ENCODE assay signal across 10 cellular contexts in genomic region chr5:142360607-142361120, GRCh38. TPM values are rescaled to one million over a fixed set of nuclear protein-coding genes. Genes with fewer than 3 reads are reported as not detected.
A peak's percentile ranks its signal among the peaks of the same experiment; 100 is the strongest.
DNase-seq lines count a peak whose midpoint lies in the region; ATAC-seq and TF ChIP-seq lines count a peak whose summit lies in the region.
"Had no signal": no experiment of that assay in that cellular context is flagged by ENCODE, and none has a peak within 500 bp of the region (broad histone marks: within the 10 kb centered on the region; RNA-seq: fewer than 3 reads in every experiment).

No MANE protein-coding gene starts in this region.

- peaks cover 21% of the 10 kb centered on the region for H3K4me1 Mint-ChIP-seq in activated T-helper 17 cell treated with anti-CD3 and anti-CD28 coated beads, Interleukin-2, amount 50 U/mL, for 72 hours

- peak overlapping the region; percentile 17 for H3K4me3 Mint-ChIP-seq in activated T-helper 17 cell treated with anti-CD3 and anti-CD28 coated beads, Interleukin-2, amount 50 U/mL, for 72 hours

- H3K9me3 ChIP-seq in gastroesophageal sphincter, result no peaks in the 10 kb centered on the region

- H3K4me1 ChIP-seq in gastroesophageal sphincter, result peaks cover 0 to 34% (median 19%) of the 10 kb centered on the region in 3 donors

- no peaks in the 10 kb centered on the region for H3K9me3 Mint-ChIP-seq in activated T-helper 17 cell treated with anti-CD3 and anti-CD28 coated beads, Interleukin-2, amount 50 U/mL, for 72 hours

- peak; percentile 41 for DNase-seq in Ammon's horn (ENCODE audit: low spot score)
- peak; percentile 43 for DNase-seq in HPDE6-E6E7 (ENCODE audit: extremely low spot score)
- peak; percentile 27 for DNase-seq in kidney tubule cell (ENCODE audit: low spot score)
- no peak for DNase-seq in AML-193 (lab: John Stamatoyannopoulos, UW)
- DNase-seq in midbrain (lab: John Stamatoyannopoulos, UW), result no peak
- DNase-seq: foreskin melanocyte, NCI-H1436 had no signal

- no peak overlapping the region for H3K4me3 ChIP-seq in gastroesophageal sphincter

- no peaks in the 10 kb centered on the region for H3K36me3 ChIP-seq in gastroesophageal sphincter

- H3K27me3 Mint-ChIP-seq in activated T-helper 17 cell treated with anti-CD3 and anti-CD28 coated beads, Interleukin-2, amount 50 U/mL, for 72 hours, result no peaks in the 10 kb centered on the region

- 52 to 100% methylated on average over 2 to 6 of the region's 12 CpGs for WGBS in gastroesophageal sphincter (ENCODE audit: low coverage in 1 of 2), 2 donors

- TF ChIP-seq CTCF in gastroesophageal sphincter (IDR thresholded peaks at IDR 0.05), result no peak

- H3K36me3 Mint-ChIP-seq in activated T-helper 17 cell treated with anti-CD3 and anti-CD28 coated beads, Interleukin-2, amount 50 U/mL, for 72 hours (ENCODE audit: low read depth), result no peaks in the 10 kb centered on the region

- peak overlapping the region; percentile 39 for H3K27ac Mint-ChIP-seq in activated T-helper 17 cell treated with anti-CD3 and anti-CD28 coated beads, Interleukin-2, amount 50 U/mL, for 72 hours

- no peaks in the 10 kb centered on the region for H3K27me3 ChIP-seq in gastroesophageal sphincter

- TF ChIP-seq POLR2A in gastroesophageal sphincter (IDR thresholded peaks at IDR 0.05), result no peak

- no peak overlapping the region for H3K27ac ChIP-seq in gastroesophageal sphincter

- TF ChIP-seq EP300 in gastroesophageal sphincter (IDR thresholded peaks at IDR 0.05), result no peak

- no peak for ATAC-seq in activated T-helper 17 cell treated with anti-CD3 and anti-CD28 coated beads, Interleukin-2, amount 50 U/mL, for 72 hours (replicated peaks)
- ATAC-seq in gastroesophageal sphincter (no peak), HG03108 (IDR thresholded peaks at IDR 0.05; ENCODE audit: unreplicated experiment) (no peak)

RNA-seq across cellular contexts. Expression of gene SPRY4, which starts 35.8 kb away (rescaled TPM):
- 1 to 10 TPM in 1 of 2 donors, under 1 TPM in 1; 0.71 to 1.1 TPM for total RNA-seq in activated T-helper 17 cell treated with anti-CD3 and anti-CD28 coated beads, Interleukin-2, amount 50 U/mL, for 72 hours
- 10 to 100 TPM in 3 of 4 donors, 1 to 10 TPM in 1; 9.2 to 18.1 (median 12.7) TPM for total RNA-seq in gastroesophageal sphincter

Comparison
In these comparisons a context has a peak if more than half of its experiments do, and no peak if none do; other contexts are left out.
1. DNase-seq: peak in Ammon's horn (single experiment), HPDE6-E6E7 (single experiment) and kidney tubule cell (single experiment); none in AML-193 (0 of 2) and midbrain (single experiment).
2. RNA of gene SPRY4, which starts 35.8 kb away (total RNA-seq): 9.2 to 18.1 TPM in gastroesophageal sphincter; 0.71 to 1.1 TPM in activated T-helper 17 cell treated with anti-CD3 and anti-CD28 coated beads, Interleukin-2, amount 50 U/mL, for 72 hours; every median in the first group is over 4 times any median in the second.